25 cellular contexts compared by ENCODE assay signal in genomic region chr18:51478908-51479307, GRCh38.
DNase-seq lines count a peak whose midpoint lies in the region; ATAC-seq and TF ChIP-seq lines count a peak whose summit lies in the region.
"Had no signal": no experiment of that assay in that cellular context is flagged by ENCODE, and none has a peak within 500 bp of the region (broad histone marks: within the 10 kb centered on the region; RNA-seq: fewer than 3 reads in every experiment).

No MANE protein-coding gene starts in this region.

- DNase-seq in Right ventricle myocardium inferior (ENCODE audit: missing footprints) (no peak), right atrium auricular region (ENCODE audit: low spot score) (no peak), heart left ventricle (peak in 4 of 5 donors; percentile 17 to 64 (median 38)), right cardiac atrium (no peak), left ventricle myocardium inferior (peak; percentile 19), medulla oblongata (ENCODE audit: extremely low spot score) (peak; percentile 13), SW 1271 (lab: John Stamatoyannopoulos, UW) (no peak), Ammon's horn (ENCODE audit: low spot score) (no peak)
- DNase-seq: AML-193; BE2C; CD4-positive, alpha-beta memory T cell; CD4-positive, CD25-positive, alpha-beta regulatory T cell; CD8-positive, alpha-beta memory T cell; COR-L47; DMS 273 treated with DMSO at 0.1 percent for 48 hours; DMS153; DMS53; DMS79; DND-41; EL; GDM1 had no signal

- intact Hi-C loops in Right ventricle myocardium inferior (cut with DNase I) = no loop called here
- intact Hi-C loops in heart left ventricle (cut with DNase I) = no loop called here
- intact Hi-C loops in right cardiac atrium (cut with DNase I) = loop anchor here in 1 of 4 donors (10.0 kb wide), 1 partner anchor 46 kb away; no protein-coding TSS in a partner anchor
- intact Hi-C loops in left ventricle myocardium inferior (cut with micrococcal nuclease) = no loop called here

- H3K9me3 ChIP-seq in right atrium auricular region (no peaks in the 10 kb centered on the region), heart left ventricle (no peaks in the 10 kb centered on the region), right cardiac atrium (ENCODE audit: control insufficient read depth, low read length) (no peaks in the 10 kb centered on the region), left ventricle myocardium inferior (replicated peaks) (no peaks in the 10 kb centered on the region)
- H3K9me3 ChIP-seq: A549, BE2C, BLaER1 had no signal

- WGBS in heart left ventricle, 4 donors = 51 to 66% (median 54%) methylated on average over 6 of the region's 6 CpGs
- WGBS in right cardiac atrium = 72% methylated on average over 6 of the region's 6 CpGs

- no peak overlapping the region for H3K4me3 ChIP-seq in right atrium auricular region
- H3K4me3 ChIP-seq in heart left ventricle = no peak overlapping the region
- H3K4me3 ChIP-seq in right cardiac atrium (ENCODE audit: low read length) = no peak overlapping the region
- no peak overlapping the region for H3K4me3 ChIP-seq in left ventricle myocardium inferior
- H3K4me3 ChIP-seq: A549, BLaER1, GM12878 had no signal

- ATAC-seq in Right ventricle myocardium inferior = peak; percentile 47
- ATAC-seq in heart left ventricle = peak in 3 of 4 donors; percentile 57 to 70 (median 63)
- ATAC-seq in right cardiac atrium = no peak
- ATAC-seq: A549, GM12878 had no signal

- TF ChIP-seq CTCF in right atrium auricular region (IDR thresholded peaks at IDR 0.05) = no peak
- no peak for TF ChIP-seq CTCF in heart left ventricle (IDR thresholded peaks at IDR 0.05)
- TF ChIP-seq CTCF in left ventricle myocardium inferior (IDR thresholded peaks at IDR 0.05; ENCODE audit: borderline replicate concordance) = no peak

- no peaks in the 10 kb centered on the region for H3K36me3 ChIP-seq in right atrium auricular region
- no peaks in the 10 kb centered on the region for H3K36me3 ChIP-seq in heart left ventricle
- no peaks in the 10 kb centered on the region for H3K36me3 ChIP-seq in left ventricle myocardium inferior
- H3K36me3 ChIP-seq: BE2C, BLaER1 had no signal

- H3K27me3 ChIP-seq in right atrium auricular region (no peaks in the 10 kb centered on the region), heart left ventricle (no peaks in the 10 kb centered on the region), right cardiac atrium (ENCODE audit: control insufficient read depth, insufficient read depth) (no peaks in the 10 kb centered on the region), left ventricle myocardium inferior (ENCODE audit: low read depth) (no peaks in the 10 kb centered on the region)
- H3K27me3 ChIP-seq: BE2C, BLaER1 had no signal

- TF ChIP-seq POLR2A in heart left ventricle (IDR thresholded peaks at IDR 0.05) = no peak

- H3K27ac ChIP-seq in right atrium auricular region = no peak overlapping the region
- H3K27ac ChIP-seq in heart left ventricle = peak overlapping the region in 2 of 12 donors; percentile 1 to 5
- H3K27ac ChIP-seq in right cardiac atrium (ENCODE audit: low read length) = no peak overlapping the region
- peak overlapping the region; percentile 40 for H3K27ac ChIP-seq in left ventricle myocardium inferior (replicated peaks)
- H3K27ac ChIP-seq: 22Rv1, A549, BLaER1 had no signal

- H3K4me1 ChIP-seq in right atrium auricular region (no peaks in the 10 kb centered on the region), heart left ventricle (peaks cover 0 to 18% (median 1%) of the 10 kb centered on the region in 12 donors), right cardiac atrium (ENCODE audit: control insufficient read depth, insufficient read depth, low read length) (no peaks in the 10 kb centered on the region), left ventricle myocardium inferior (peaks cover 19% of the 10 kb centered on the region)
- H3K4me1 ChIP-seq: A549, BE2C, BLaER1 had no signal

Comparison
In these comparisons a context has a peak if more than half of its experiments do, and no peak if none do; other contexts are left out.
1. ATAC-seq: peak in Right ventricle myocardium inferior (single experiment) and heart left ventricle (3 of 4); none in right cardiac atrium (0 of 2).
2. DNase-seq: peak in heart left ventricle (4 of 5), left ventricle myocardium inferior (single experiment) and medulla oblongata (single experiment); none in Right ventricle myocardium inferior (single experiment), right atrium auricular region (single experiment), right cardiac atrium (0 of 3), SW 1271 (0 of 2) and Ammon's horn (single experiment).